In the genomic region with DNA sequence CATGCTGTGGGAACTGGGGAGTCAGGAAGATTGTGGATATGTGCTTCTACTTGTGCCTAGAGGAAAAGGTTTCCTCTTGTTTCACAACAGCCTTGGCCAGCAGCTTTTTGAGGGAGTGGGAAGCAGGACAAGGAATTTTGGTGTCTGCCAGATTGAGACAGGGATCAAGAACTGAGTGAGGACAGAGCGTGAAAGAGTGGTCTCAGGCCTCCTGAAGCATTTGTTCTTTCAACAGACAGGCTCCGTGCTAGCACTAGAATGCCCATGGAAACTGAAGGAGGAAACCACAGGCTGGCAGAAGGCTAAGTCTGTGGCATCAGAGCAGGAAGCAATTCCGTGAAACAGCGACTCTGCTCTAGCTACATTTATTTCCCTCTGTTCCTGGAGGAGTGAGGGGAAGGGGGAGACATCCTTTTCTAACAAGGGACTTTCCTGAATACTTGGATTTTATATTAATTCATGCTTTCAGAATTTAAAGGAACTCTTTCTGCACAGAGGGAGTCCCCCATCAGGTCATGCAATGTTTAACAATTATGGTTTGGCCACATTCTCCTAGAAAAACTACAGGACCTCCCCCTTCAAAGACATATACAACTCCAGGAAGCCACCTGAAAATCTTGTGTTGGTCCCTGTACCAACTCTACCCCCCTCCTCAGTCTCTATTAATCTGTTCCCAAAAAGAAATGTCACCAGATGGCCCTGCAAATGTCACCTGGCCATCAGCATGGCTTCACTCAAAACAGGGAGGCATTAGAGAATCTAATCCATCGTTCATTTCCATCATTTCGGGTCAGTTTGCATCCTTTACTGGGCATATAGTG, we compare ENCODE assay signal across 17 cellular contexts.
"Had no signal": no experiment of that assay in that cellular context is flagged by ENCODE, and none has a peak within 500 bp of the region (broad histone marks: within the 10 kb centered on the region; RNA-seq: fewer than 3 reads in every experiment).

No MANE protein-coding gene starts in this region.

- H3K36me3 ChIP-seq: left lung, sigmoid colon, uterus had no signal

- DNase-seq: activated CD4-positive, alpha-beta memory T cell treated with anti-CD3 and anti-CD28 coated beads, Interleukin-2, amount 10 ng/mL, durations not matched to agents 7 days and 5 days; activated CD4-positive, alpha-beta T cell treated with anti-CD3 and anti-CD28 coated beads for 48 hours; activated effector memory CD4-positive, alpha-beta T cell treated with Interleukin-2 at 50 U/mL for 16 hours; activated naive CD4-positive, alpha-beta T cell treated with anti-CD3 and anti-CD28 coated beads, Interleukin-2, amount 10 ng/mL, durations not matched to agents 7 days and 5 days; activated T-cell treated with anti-CD3 and anti-CD28 coated beads, Interleukin-2, amount 50 U/mL, for 72 hours; amygdala; left lung; naive thymus-derived CD8-positive, alpha-beta T cell; retina; sigmoid colon; stimulated activated CD4-positive, alpha-beta T cell treated with anti-CD3 and anti-CD28 coated beads, Interleukin-2, amount 100 ng/mL, for 48 hours; stimulated activated CD8-positive, alpha-beta memory T cell treated with anti-CD3 and anti-CD28 coated beads, Interleukin-4, amount 100 ng/mL, for 48 hours; stimulated activated naive B cell treated with anti-CD40 and anti-IgM and Interleukin-4, amounts not matched to agents 10 μg/mL and 1 μg/mL and 100 μg/mL, for 72 hours; T-helper 9 cell had no signal

- H3K27ac Mint-ChIP-seq: activated CD4-positive, alpha-beta memory T cell treated with anti-CD3 and anti-CD28 coated beads, Interleukin-2, amount 10 ng/mL, durations not matched to agents 7 days and 5 days; activated naive CD4-positive, alpha-beta T cell treated with anti-CD3 and anti-CD28 coated beads, Interleukin-2, amount 10 ng/mL, durations not matched to agents 7 days and 5 days; activated T-cell treated with anti-CD3 and anti-CD28 coated beads, Interleukin-2, amount 50 U/mL, for 72 hours; naive thymus-derived CD8-positive, alpha-beta T cell; progenitor cell of endocrine pancreas; stimulated activated naive B cell treated with anti-CD40 and anti-IgM and Interleukin-4, amounts not matched to agents 10 μg/mL and 1 μg/mL and 100 μg/mL, for 72 hours had no signal

- H3K27ac ChIP-seq: left lung had no signal

- H3K9me3 Mint-ChIP-seq: activated CD4-positive, alpha-beta memory T cell treated with anti-CD3 and anti-CD28 coated beads, Interleukin-2, amount 10 ng/mL, durations not matched to agents 7 days and 5 days; activated naive CD4-positive, alpha-beta T cell treated with anti-CD3 and anti-CD28 coated beads, Interleukin-2, amount 10 ng/mL, durations not matched to agents 7 days and 5 days; activated T-cell treated with anti-CD3 and anti-CD28 coated beads, Interleukin-2, amount 50 U/mL, for 72 hours had no signal

- H3K27me3 ChIP-seq: left lung, sigmoid colon, uterus had no signal

- H3K4me1 Mint-ChIP-seq: activated naive CD4-positive, alpha-beta T cell treated with anti-CD3 and anti-CD28 coated beads, Interleukin-2, amount 10 ng/mL, durations not matched to agents 7 days and 5 days; naive thymus-derived CD8-positive, alpha-beta T cell; stimulated activated naive B cell treated with anti-CD40 and anti-IgM and Interleukin-4, amounts not matched to agents 10 μg/mL and 1 μg/mL and 100 μg/mL, for 72 hours had no signal

- H3K4me1 ChIP-seq: left lung, uterus had no signal

- H3K4me3 Mint-ChIP-seq: activated CD4-positive, alpha-beta memory T cell treated with anti-CD3 and anti-CD28 coated beads, Interleukin-2, amount 10 ng/mL, durations not matched to agents 7 days and 5 days; activated naive CD4-positive, alpha-beta T cell treated with anti-CD3 and anti-CD28 coated beads, Interleukin-2, amount 10 ng/mL, durations not matched to agents 7 days and 5 days; activated T-cell treated with anti-CD3 and anti-CD28 coated beads, Interleukin-2, amount 50 U/mL, for 72 hours; naive thymus-derived CD8-positive, alpha-beta T cell; stimulated activated naive B cell treated with anti-CD40 and anti-IgM and Interleukin-4, amounts not matched to agents 10 μg/mL and 1 μg/mL and 100 μg/mL, for 72 hours had no signal

- H3K9me3 ChIP-seq: left lung, sigmoid colon, uterus had no signal

- H3K4me3 ChIP-seq: left lung, lung, sigmoid colon, uterus had no signal

- H3K36me3 Mint-ChIP-seq: activated naive CD4-positive, alpha-beta T cell treated with anti-CD3 and anti-CD28 coated beads, Interleukin-2, amount 10 ng/mL, durations not matched to agents 7 days and 5 days; naive thymus-derived CD8-positive, alpha-beta T cell; stimulated activated naive B cell treated with anti-CD40 and anti-IgM and Interleukin-4, amounts not matched to agents 10 μg/mL and 1 μg/mL and 100 μg/mL, for 72 hours had no signal
